ENCODE assay signal across 1 cellular context in the genomic region with DNA sequence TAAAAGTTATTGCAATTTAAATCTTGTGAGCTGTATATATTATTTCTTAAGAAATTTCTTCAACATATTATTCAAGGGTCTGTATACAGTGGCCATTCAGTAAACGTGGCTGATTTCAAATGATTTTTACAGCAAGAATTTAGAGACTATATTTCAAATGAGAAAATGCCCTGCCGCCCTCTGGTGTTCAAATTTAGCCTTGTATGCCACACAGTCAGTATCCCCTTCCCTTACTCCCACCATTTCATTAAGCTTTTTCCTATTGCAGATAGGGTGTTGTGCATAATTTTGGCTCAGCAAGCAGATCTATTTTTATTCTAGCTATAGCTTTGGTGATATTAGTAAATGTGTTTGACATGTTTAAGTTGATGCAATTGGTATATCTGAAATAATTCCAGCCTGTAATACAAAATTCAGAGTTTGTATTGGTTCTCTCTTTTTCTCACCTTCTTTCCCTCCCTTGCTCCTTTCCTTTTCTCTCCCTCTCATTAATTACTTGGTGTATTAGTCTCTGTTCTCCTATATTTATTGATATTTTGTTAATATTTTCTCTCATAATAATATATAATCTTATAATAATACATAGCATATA.
TF ChIP-seq lines count a peak whose summit lies in the region.

No MANE protein-coding gene starts in this region.

TF ChIP-seq in HepG2, 621 proteins besides CTCF, POLR2A, EP300 and RAD21 (continued from another document):
- peak; percentile 54 for TF ChIP-seq SMC3 (IDR thresholded peaks at IDR 0.05; ENCODE audit: low read length)
- no peak for TF ChIP-seq CENPX (CRISPR knock-in tag; IDR thresholded peaks at IDR 0.05)
- TF ChIP-seq FOXP1 (IDR thresholded peaks at IDR 0.05): no peak
- TF ChIP-seq FOXP1 (CRISPR knock-in tag; IDR thresholded peaks at IDR 0.05): no peak
TF ChIP-seq in HepG2: peak in this region for 3.
